Comparison of ENCODE assay signal across 33 cellular contexts in the genomic region with DNA sequence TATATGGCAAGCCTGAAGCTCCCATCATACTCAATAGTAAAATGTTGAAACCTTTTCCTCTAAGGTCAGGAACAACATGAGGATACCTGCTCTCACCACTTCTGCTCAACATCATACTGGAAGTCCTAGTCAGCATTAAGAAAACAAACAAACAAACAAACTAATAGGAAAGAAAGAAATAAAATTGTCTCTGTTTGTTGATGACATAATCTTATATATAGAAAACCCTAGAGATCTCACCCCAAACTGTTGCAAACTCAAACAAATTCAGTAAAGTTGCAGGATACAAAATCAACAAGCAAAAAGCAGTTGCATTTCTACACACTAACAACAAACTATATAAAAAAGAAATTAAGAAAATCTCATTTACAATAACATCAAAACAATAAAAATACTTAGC. TPM values are rescaled to one million over a fixed set of nuclear protein-coding genes. Genes with fewer than 3 reads are reported as not detected.
"Had no signal": no experiment of that assay in that cellular context is flagged by ENCODE, and none has a peak within 500 bp of the region (broad histone marks: within the 10 kb centered on the region; RNA-seq: fewer than 3 reads in every experiment).

No MANE protein-coding gene starts in this region.

- H3K27me3 ChIP-seq: testis, thyroid gland, transverse colon, upper lobe of left lung, upper lobe of right lung, uterus, vagina had no signal

- H3K27ac ChIP-seq: stomach, suprapubic skin, testis, thoracic aorta, thyroid gland, tibial artery, tibial nerve, transverse colon, upper lobe of left lung, upper lobe of right lung, uterus, vagina had no signal

- H3K9me3 ChIP-seq: stomach, suprapubic skin, testis, thoracic aorta, thyroid gland, tibial artery, tibial nerve, transverse colon, upper lobe of left lung, upper lobe of right lung, uterus, vagina had no signal

- ATAC-seq: stimulated activated effector memory CD8-positive, alpha-beta T cell treated with anti-CD3 and anti-CD28 coated beads, Interleukin-12 subunit alpha, Interleukin-12 subunit beta, amount 100 ng/mL, for 72 hours; stimulated activated memory B cell treated with anti-CD40 and anti-IgM and Interleukin-4, amounts not matched to agents 10 μg/mL and 1 μg/mL and 100 μg/mL, for 72 hours; stimulated activated naive B cell treated with anti-CD40 and anti-IgM and Interleukin-4, amounts not matched to agents 10 μg/mL and 1 μg/mL and 100 μg/mL, for 72 hours; stimulated activated naive CD8-positive, alpha-beta T cell treated with anti-CD3 and anti-CD28 coated beads, Interleukin-15, amount 100 ng/mL, for 72 hours; stimulated activated naive CD8-positive, alpha-beta T cell treated with anti-CD3 and anti-CD28 coated beads, Interleukin-15, Interleukin-2, amounts not matched to agents 100 U/mL and 50 U/mL, for 24 hours; upper lobe of right lung had no signal

- H3K4me1 ChIP-seq: testis, upper lobe of right lung, uterus had no signal

- H3K9me3 Mint-ChIP-seq: stimulated activated effector memory CD8-positive, alpha-beta T cell treated with anti-CD3 and anti-CD28 coated beads, Interleukin-12 subunit alpha, Interleukin-12 subunit beta, amount 100 ng/mL, for 72 hours; stimulated activated memory B cell treated with anti-CD40 and anti-IgM and Interleukin-4, amounts not matched to agents 10 μg/mL and 1 μg/mL and 100 μg/mL, for 72 hours; stimulated activated naive B cell treated with anti-CD40 and anti-IgM and Interleukin-4, amounts not matched to agents 10 μg/mL and 1 μg/mL and 100 μg/mL, for 72 hours; stimulated activated naive CD8-positive, alpha-beta T cell treated with anti-CD3 and anti-CD28 coated beads, Interleukin-15, amount 100 ng/mL, for 72 hours; stimulated activated naive CD8-positive, alpha-beta T cell treated with anti-CD3 and anti-CD28 coated beads, Interleukin-15, Interleukin-2, amounts not matched to agents 100 ng/mL and 50 ng/mL, for 24 hours; type B pancreatic cell had no signal

- H3K27ac Mint-ChIP-seq: stimulated activated effector memory CD8-positive, alpha-beta T cell treated with anti-CD3 and anti-CD28 coated beads, Interleukin-12 subunit alpha, Interleukin-12 subunit beta, amount 100 ng/mL, for 72 hours; stimulated activated memory B cell treated with anti-CD40 and anti-IgM and Interleukin-4, amounts not matched to agents 10 μg/mL and 1 μg/mL and 100 μg/mL, for 72 hours; stimulated activated naive B cell treated with anti-CD40 and anti-IgM and Interleukin-4, amounts not matched to agents 10 μg/mL and 1 μg/mL and 100 μg/mL, for 72 hours; stimulated activated naive CD8-positive, alpha-beta T cell treated with anti-CD3 and anti-CD28 coated beads, Interleukin-15, Interleukin-2, amounts not matched to agents 100 ng/mL and 50 ng/mL, for 24 hours; type B pancreatic cell had no signal

- H3K4me3 Mint-ChIP-seq: stimulated activated effector memory CD8-positive, alpha-beta T cell treated with anti-CD3 and anti-CD28 coated beads, Interleukin-12 subunit alpha, Interleukin-12 subunit beta, amount 100 ng/mL, for 72 hours; stimulated activated memory B cell treated with anti-CD40 and anti-IgM and Interleukin-4, amounts not matched to agents 10 μg/mL and 1 μg/mL and 100 μg/mL, for 72 hours; stimulated activated naive B cell treated with anti-CD40 and anti-IgM and Interleukin-4, amounts not matched to agents 10 μg/mL and 1 μg/mL and 100 μg/mL, for 72 hours; stimulated activated naive CD8-positive, alpha-beta T cell treated with anti-CD3 and anti-CD28 coated beads, Interleukin-15, amount 100 ng/mL, for 72 hours; stimulated activated naive CD8-positive, alpha-beta T cell treated with anti-CD3 and anti-CD28 coated beads, Interleukin-15, Interleukin-2, amounts not matched to agents 100 ng/mL and 50 ng/mL, for 24 hours; type B pancreatic cell had no signal

- DNase-seq: stimulated activated CD4-positive, alpha-beta T cell treated with anti-CD3 and anti-CD28 coated beads, Interleukin-2, amount 100 ng/mL, for 48 hours; stimulated activated CD4-positive, alpha-beta T cell treated with anti-CD3 and anti-CD28 coated beads, Interleukin-4, amount 100 ng/mL, for 1 hour; stimulated activated CD4-positive, alpha-beta T cell treated with anti-CD3 and anti-CD28 coated beads, Interleukin-4, amount 100 ng/mL, for 24 hours; stimulated activated CD4-positive, alpha-beta T cell treated with anti-CD3 and anti-CD28 coated beads, Interleukin-4, amount 100 ng/mL, for 4 hours; stimulated activated CD8-positive, alpha-beta memory T cell treated with anti-CD3 and anti-CD28 coated beads, Interleukin-4, amount 100 ng/mL, for 48 hours; stimulated activated naive B cell treated with anti-CD40 and anti-IgM and Interleukin-4, amounts not matched to agents 10 μg/mL and 1 μg/mL and 100 μg/mL, for 72 hours; stimulated activated naive CD4-positive, alpha-beta T cell; stimulated activated naive CD4-positive, alpha-beta T cell treated with Interleukin-2 at 50 U/mL for 16 hours; stimulated activated naive CD8-positive, alpha-beta T cell treated with anti-CD3 and anti-CD28 coated beads, Interleukin-15, amount 100 ng/mL, for 72 hours; stimulated activated naive CD8-positive, alpha-beta T cell treated with anti-CD3 and anti-CD28 coated beads, Interleukin-15, Interleukin-2, amounts not matched to agents 100 U/mL and 50 U/mL, for 24 hours; stomach; substantia nigra; testis; thyroid gland; tibial artery; transverse colon; trophoblast cell; upper lobe of left lung; upper lobe of right lung; uterus had no signal

- H3K4me3 ChIP-seq: stomach, suprapubic skin, testis, thoracic aorta, thyroid gland, tibial artery, tibial nerve, transverse colon, upper lobe of left lung, upper lobe of right lung, uterus, vagina had no signal

- FAIRE-seq: urothelium cell line had no signal

- H3K36me3 ChIP-seq: stomach, suprapubic skin, thoracic aorta, thyroid gland, tibial artery, tibial nerve, transverse colon, upper lobe of left lung, upper lobe of right lung, uterus, vagina had no signal

- H3K36me3 Mint-ChIP-seq: stimulated activated memory B cell treated with anti-CD40 and anti-IgM and Interleukin-4, amounts not matched to agents 10 μg/mL and 1 μg/mL and 100 μg/mL, for 72 hours; type B pancreatic cell had no signal

RNA-seq across cellular contexts. Expression of a gene that starts 20.5 kb away (rescaled TPM):
- total RNA-seq: stomach, subcutaneous adipose tissue, suprapubic skin, thoracic aorta, tibial nerve, transverse colon, upper lobe of left lung, upper lobe of right lung, ureter, urinary bladder, uterus, vagina had no signal
- polyA plus RNA-seq: stomach, urinary bladder had no signal

RNA-seq across cellular contexts. Expression of a gene that starts 54.2 kb away (rescaled TPM):
- total RNA-seq: subcutaneous adipose tissue, temporal lobe, thoracic aorta, thyroid gland, tibial nerve, transverse colon, upper lobe of left lung, upper lobe of right lung, ureter, urinary bladder had no signal
- polyA plus RNA-seq: urinary bladder had no signal
